In genomic region chrX:102768984-102769761, GRCh38 we compare ENCODE assay signal across 8 cellular contexts. TPM values are rescaled to one million over a fixed set of nuclear protein-coding genes. Genes with fewer than 3 reads are reported as not detected.
A peak's percentile ranks its signal among the peaks of the same experiment; 100 is the strongest.
DNase-seq lines count a peak whose midpoint lies in the region; ATAC-seq and TF ChIP-seq lines count a peak whose summit lies in the region.

No MANE protein-coding gene starts in this region.

- peak overlapping the region; percentile 81 for H3K4me3 ChIP-seq in GM12864 (ENCODE audit: low read depth, low read length)
- peak overlapping the region; percentile 58 for H3K4me3 ChIP-seq in upper lobe of right lung

- H3K4me1 ChIP-seq in upper lobe of right lung, result peaks cover 6% of the 10 kb centered on the region

- peaks cover 8% of the 10 kb centered on the region for H3K36me3 Mint-ChIP-seq in activated naive CD8-positive, alpha-beta T cell treated with anti-CD3 and anti-CD28 coated beads, Interleukin-2, amount 50 U/mL, for 24 hours (ENCODE audit: low read depth)

- H3K36me3 ChIP-seq in upper lobe of right lung, result no peaks in the 10 kb centered on the region

- H3K27ac Mint-ChIP-seq in activated naive CD8-positive, alpha-beta T cell treated with anti-CD3 and anti-CD28 coated beads, Interleukin-2, amount 50 U/mL, for 24 hours, result peak overlapping the region; percentile 87

- ATAC-seq in HG02610 (IDR thresholded peaks at IDR 0.05; ENCODE audit: unreplicated experiment), result peak; percentile 96
- peak; percentile 87 for ATAC-seq in activated naive CD8-positive, alpha-beta T cell treated with anti-CD3 and anti-CD28 coated beads, Interleukin-2, amount 50 U/mL, for 24 hours
- ATAC-seq in left cardiac atrium, result peak; percentile 94 to 96
- ATAC-seq in upper lobe of right lung, result peak; percentile 95

- no peaks in the 10 kb centered on the region for H3K9me3 ChIP-seq in upper lobe of right lung

- TF ChIP-seq CTCF in GM12864 (IDR thresholded peaks at IDR 0.05; ENCODE audit: low read depth, low read length, missing control alignments) (no peak), upper lobe of right lung (IDR thresholded peaks at IDR 0.05) (no peak)

- H3K27me3 Mint-ChIP-seq in activated naive CD8-positive, alpha-beta T cell treated with anti-CD3 and anti-CD28 coated beads, Interleukin-2, amount 50 U/mL, for 24 hours, result no peaks in the 10 kb centered on the region

- H3K27ac ChIP-seq in upper lobe of right lung, result peak overlapping the region; percentile 74

- H3K27me3 ChIP-seq in upper lobe of right lung, result no peaks in the 10 kb centered on the region

- intact Hi-C loops in left cardiac atrium (cut with DNase I) (no loop called here), posterior vena cava (cut with DNase I) (no loop called here), upper lobe of right lung (cut with DNase I) (no loop called here)

- H3K4me1 Mint-ChIP-seq in activated naive CD8-positive, alpha-beta T cell treated with anti-CD3 and anti-CD28 coated beads, Interleukin-2, amount 50 U/mL, for 24 hours, result peaks cover 11% of the 10 kb centered on the region

- H3K9me3 Mint-ChIP-seq in activated naive CD8-positive, alpha-beta T cell treated with anti-CD3 and anti-CD28 coated beads, Interleukin-2, amount 50 U/mL, for 24 hours, result no peaks in the 10 kb centered on the region

- DNase-seq in GM12864 (ENCODE audit: low read depth) (peak; percentile 76), NCI-H1092 (lab: John Stamatoyannopoulos, UW) (peak; percentile 90), SKM-1 treated with dmso at 0.1 percent for 144 hours (lab: John Stamatoyannopoulos, UW; ENCODE audit: unreplicated experiment) (peak; percentile 38), left cardiac atrium (peak; percentile 69), posterior vena cava (ENCODE audit: low spot score) (peak; percentile 81), upper lobe of right lung (peak; percentile 64)
- DNase-seq in activated naive CD8-positive, alpha-beta T cell treated with anti-CD3 and anti-CD28 coated beads, Interleukin-2, amount 50 U/mL, for 24 hours, result peak; percentile 74

- H3K4me3 Mint-ChIP-seq in activated naive CD8-positive, alpha-beta T cell treated with anti-CD3 and anti-CD28 coated beads, Interleukin-2, amount 50 U/mL, for 24 hours, result peak overlapping the region; percentile 90

RNA-seq across cellular contexts. Expression of gene GPRASP3, which starts 48.6 kb away (rescaled TPM):
- 1 to 10 TPM; 4.8 to 5.4 TPM for total RNA-seq in left cardiac atrium
- 1 to 10 TPM; 4.5 to 6.7 TPM for total RNA-seq in posterior vena cava
- 4.3 TPM for total RNA-seq in upper lobe of right lung

RNA-seq across cellular contexts. Expression of gene GPRASP2, which starts 56.9 kb away (rescaled TPM):
- total RNA-seq in left cardiac atrium (10 to 100 TPM; 15.3 to 17.9 TPM), posterior vena cava (10 to 100 TPM in 1 of 2 donors, 1 to 10 TPM in 1; 9.3 to 11.5 TPM), upper lobe of right lung (8.0 TPM)

Comparison
In these comparisons a context has a peak if more than half of its experiments do, and no peak if none do; other contexts are left out.
1. Peak in every context shown above with its lines: DNase-seq, ATAC-seq, H3K4me3 ChIP-seq and H3K27ac ChIP-seq.
2. DNase-seq: peak in every context shown above with its lines; median percentile 90 in NCI-H1092; 81 in posterior vena cava; 76 in GM12864; 74 in activated naive CD8-positive, alpha-beta T cell treated with anti-CD3 and anti-CD28 coated beads, Interleukin-2, amount 50 U/mL, for 24 hours; 69 in left cardiac atrium; 64 in upper lobe of right lung; 38 in SKM-1 treated with dmso at 0.1 percent for 144 hours.